ENCODE assay signal across 11 cellular contexts in the genomic region with DNA sequence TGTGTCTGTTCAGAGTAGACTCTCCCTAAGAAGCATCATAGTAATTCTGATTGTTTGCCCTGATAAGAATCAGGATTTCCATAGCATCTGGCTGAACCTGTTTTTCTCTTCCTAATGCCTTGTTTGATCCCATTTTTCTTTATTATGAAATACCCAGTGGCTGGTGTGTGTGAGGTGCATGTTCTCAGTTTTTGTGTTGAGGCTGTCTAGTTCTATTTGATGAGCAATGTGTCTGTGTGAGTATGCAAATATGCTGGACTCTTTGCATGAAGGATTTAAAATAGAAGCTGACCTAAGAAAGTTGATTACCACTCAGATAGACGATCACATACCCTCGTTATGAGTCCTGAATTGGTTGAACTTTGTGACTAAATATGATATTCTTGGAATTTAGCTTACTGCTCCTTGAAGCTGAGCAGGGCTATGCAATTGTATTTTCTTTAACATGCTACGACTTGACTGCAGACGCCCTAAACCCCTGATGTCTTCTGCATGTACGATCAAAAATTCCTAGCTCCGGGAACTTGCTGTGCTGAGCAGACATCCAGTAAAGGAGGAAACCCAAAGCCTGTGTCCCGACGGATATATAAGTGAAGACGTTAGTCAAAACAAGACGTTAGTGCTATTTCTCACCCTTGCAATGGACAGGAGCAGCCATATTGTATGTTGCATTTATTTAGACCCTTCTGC. TPM values are rescaled to one million over a fixed set of nuclear protein-coding genes. Genes with fewer than 3 reads are reported as not detected.
A peak's percentile ranks its signal among the peaks of the same experiment; 100 is the strongest.
DNase-seq lines count a peak whose midpoint lies in the region; ATAC-seq and TF ChIP-seq lines count a peak whose summit lies in the region.
"Had no signal": no experiment of that assay in that cellular context is flagged by ENCODE, and none has a peak within 500 bp of the region (broad histone marks: within the 10 kb centered on the region; RNA-seq: fewer than 3 reads in every experiment).

No MANE protein-coding gene starts in this region.

- intact Hi-C loops in activated T-helper 2 cell treated with anti-CD3 and anti-CD28 coated beads, Interferon-gamma antibody, Interleukin-2, Interleukin-4, amounts not matched to agents 10 μg/mL and 5 μg/mL and 100 μg/mL, durations not matched to agents 14 hours and 24 hours and 36 hours (cut with micrococcal nuclease) = loop anchor here (5.0 kb wide), 1 partner anchor 225 kb away; no protein-coding TSS in a partner anchor
- intact Hi-C loops in sigmoid colon (cut with DNase I) = loop anchor here (5.0 kb wide), 2 partner anchors 40 to 60 kb away; no protein-coding TSS in a partner anchor

- H3K36me3 Mint-ChIP-seq in activated T-helper 2 cell treated with anti-CD3 and anti-CD28 coated beads, Interferon-gamma antibody, Interleukin-2, Interleukin-4, amounts not matched to agents 10 μg/mL and 5 μg/mL and 100 μg/mL, durations not matched to agents 14 hours and 24 hours and 36 hours (ENCODE audit: low read depth) = peaks cover 19% of the 10 kb centered on the region

- peak overlapping the region; percentile 81 for H3K27ac Mint-ChIP-seq in activated T-helper 2 cell treated with anti-CD3 and anti-CD28 coated beads, Interferon-gamma antibody, Interleukin-2, Interleukin-4, amounts not matched to agents 10 μg/mL and 5 μg/mL and 100 μg/mL, durations not matched to agents 14 hours and 24 hours and 36 hours

- no peak overlapping the region for H3K4me3 ChIP-seq in sigmoid colon
- H3K4me3 ChIP-seq: cardiac muscle cell had no signal

- H3K9me3 Mint-ChIP-seq in activated T-helper 2 cell treated with anti-CD3 and anti-CD28 coated beads, Interferon-gamma antibody, Interleukin-2, Interleukin-4, amounts not matched to agents 10 μg/mL and 5 μg/mL and 100 μg/mL, durations not matched to agents 14 hours and 24 hours and 36 hours = no peaks in the 10 kb centered on the region

- peak overlapping the region in 3 of 4 donors; percentile 53 to 82 (median 81) for H3K27ac ChIP-seq in sigmoid colon
- H3K27ac ChIP-seq: cardiac muscle cell had no signal

- no peak for TF ChIP-seq POLR2A in sigmoid colon (IDR thresholded peaks at IDR 0.05)

- no peaks in the 10 kb centered on the region for H3K36me3 ChIP-seq in sigmoid colon
- H3K36me3 ChIP-seq: cardiac muscle cell had no signal

- H3K9me3 ChIP-seq in sigmoid colon = no peaks in the 10 kb centered on the region

- TF ChIP-seq CTCF in sigmoid colon (IDR thresholded peaks at IDR 0.05) = no peak

- WGBS in sigmoid colon, 2 donors = 79 to 81% methylated on average over 10 of the region's 10 CpGs

- peak in 1 of 4 donors; percentile 20 for TF ChIP-seq EP300 in sigmoid colon (IDR thresholded peaks at IDR 0.05)

- DNase-seq in activated T-helper 2 cell treated with anti-CD3 and anti-CD28 coated beads, Interferon-gamma antibody, Interleukin-2, Interleukin-4, amounts not matched to agents 10 μg/mL and 5 μg/mL and 100 μg/mL, durations not matched to agents 14 hours and 24 hours and 36 hours (ENCODE audit: low spot score) = no peak
- DNase-seq in sigmoid colon (no peak), SIG-M5 treated with dmso at 0.1 percent for 504 hours (lab: John Stamatoyannopoulos, UW; ENCODE audit: unreplicated experiment) (no peak), NCI-H1694 (lab: John Stamatoyannopoulos, UW) (no peak), NCI-H1105 treated with DMSO at 0.1 percent for 48 hours (lab: John Stamatoyannopoulos, UW) (no peak), G401 (ENCODE audit: low spot score) (no peak)
- DNase-seq: stimulated activated CD4-positive, alpha-beta T cell treated with anti-CD3 and anti-CD28 coated beads, Interleukin-4, amount 100 ng/mL, for 1 hour; T1000 had no signal

- H3K4me1 Mint-ChIP-seq in activated T-helper 2 cell treated with anti-CD3 and anti-CD28 coated beads, Interferon-gamma antibody, Interleukin-2, Interleukin-4, amounts not matched to agents 10 μg/mL and 5 μg/mL and 100 μg/mL, durations not matched to agents 14 hours and 24 hours and 36 hours (ENCODE audit: low read depth) = peaks cover 93% of the 10 kb centered on the region

- peaks cover 0 to 88% (median 79%) of the 10 kb centered on the region in 4 donors for H3K4me1 ChIP-seq in sigmoid colon

- H3K4me3 Mint-ChIP-seq in activated T-helper 2 cell treated with anti-CD3 and anti-CD28 coated beads, Interferon-gamma antibody, Interleukin-2, Interleukin-4, amounts not matched to agents 10 μg/mL and 5 μg/mL and 100 μg/mL, durations not matched to agents 14 hours and 24 hours and 36 hours (ENCODE audit: low read depth) = peak overlapping the region; percentile 11

- peak; percentile 78 for ATAC-seq in GM19324 (IDR thresholded peaks at IDR 0.05; ENCODE audit: low FRiP score, unreplicated experiment)
- ATAC-seq in HG03025 (IDR thresholded peaks at IDR 0.05; ENCODE audit: low FRiP score, unreplicated experiment) = peak; percentile 53

- H3K27me3 ChIP-seq in sigmoid colon = no peaks in the 10 kb centered on the region
- H3K27me3 ChIP-seq: cardiac muscle cell had no signal

- in situ Hi-C loops in G401 (cut with HindIII; ENCODE audit: low sequenced_read_pairs) = no loop called here

- no peaks in the 10 kb centered on the region for H3K27me3 Mint-ChIP-seq in activated T-helper 2 cell treated with anti-CD3 and anti-CD28 coated beads, Interferon-gamma antibody, Interleukin-2, Interleukin-4, amounts not matched to agents 10 μg/mL and 5 μg/mL and 100 μg/mL, durations not matched to agents 14 hours and 24 hours and 36 hours (ENCODE audit: low read depth)

RNA-seq across cellular contexts. Expression of a gene that starts 51.3 kb away (rescaled TPM):
- total RNA-seq in activated T-helper 2 cell treated with anti-CD3 and anti-CD28 coated beads, Interferon-gamma antibody, Interleukin-2, Interleukin-4, amounts not matched to agents 10 μg/mL and 5 μg/mL and 100 μg/mL, durations not matched to agents 14 hours and 24 hours and 36 hours = 27.3 and 27.4 TPM in 2 replicates
- total RNA-seq in sigmoid colon = 100 to 1,000 TPM in 1 of 4 donors, 10 to 100 TPM in 3; 67.9 to 100 (median 70.2) TPM
- 1 to 10 TPM in 2 of 3 donors, under 1 TPM in 1; 0.69 to 3.7 (median 1.2) TPM for polyA plus RNA-seq in sigmoid colon
- total RNA-seq in G401 (2014; rRNA removed; shearing (Covaris generic)) = not detected in 2 replicates

Comparison
In these comparisons a context has a peak if more than half of its experiments do, and no peak if none do; other contexts are left out.
1. RNA of a gene that starts 51.3 kb away (total RNA-seq): 67.9 to 100 TPM in sigmoid colon and 27.3 to 27.4 TPM in activated T-helper 2 cell treated with anti-CD3 and anti-CD28 coated beads, Interferon-gamma antibody, Interleukin-2, Interleukin-4, amounts not matched to agents 10 μg/mL and 5 μg/mL and 100 μg/mL, durations not matched to agents 14 hours and 24 hours and 36 hours; not detected in G401; every median in the first group is over 10 times any median in the second.